17 cellular contexts compared by ENCODE assay signal in the genomic region with DNA sequence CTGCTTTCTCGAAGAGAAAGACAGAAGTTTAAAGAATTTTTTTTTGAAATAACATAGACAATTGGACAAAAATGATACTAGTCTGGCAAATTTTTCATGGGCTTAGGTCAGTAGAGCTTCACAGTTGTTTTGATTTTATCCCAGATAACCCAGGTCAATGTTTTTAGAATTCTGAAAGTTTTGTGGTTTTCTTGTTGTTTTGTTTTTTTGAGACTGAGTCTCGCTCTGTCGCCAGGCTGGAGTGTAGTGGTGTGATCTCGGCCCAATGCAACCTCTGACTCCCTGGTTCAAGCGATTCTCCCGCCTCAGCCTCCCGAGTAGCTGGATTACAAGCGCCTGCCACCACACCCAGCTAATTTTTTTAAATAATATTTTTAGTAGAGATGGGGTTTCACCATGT. TPM values are rescaled to one million over a fixed set of nuclear protein-coding genes. Genes with fewer than 3 reads are reported as not detected.
A peak's percentile ranks its signal among the peaks of the same experiment; 100 is the strongest.
DNase-seq lines count a peak whose midpoint lies in the region; ATAC-seq, FAIRE-seq and TF ChIP-seq lines count a peak whose summit lies in the region.
"Had no signal": no experiment of that assay in that cellular context is flagged by ENCODE, and none has a peak within 500 bp of the region (broad histone marks: within the 10 kb centered on the region; RNA-seq: fewer than 3 reads in every experiment).

No MANE protein-coding gene starts in this region.

- no peak overlapping the region for H2BK120ac ChIP-seq in mesenchymal stem cell (ENCODE audit: low read depth, low read length)

- H3K4ac ChIP-seq in mesenchymal stem cell (ENCODE audit: low read depth in 1 of 2, low read length in 2 of 2) = peak overlapping the region in 1 of 2 experiments; percentile 51

- TF ChIP-seq CTCF in K562 (IDR thresholded peaks at IDR 0.05 in 2 of 3, conservative IDR thresholded peaks at IDR 0.05 in 1 of 3; ENCODE audit: insufficient read depth in 2 of 3, low read depth in 1 of 3, low read length in 3 of 3) = no peak
- TF ChIP-seq CTCF in suprapubic skin (IDR thresholded peaks at IDR 0.05) = no peak

- H3K18ac ChIP-seq in mesenchymal stem cell (ENCODE audit: low read depth in 1 of 2, low read length in 2 of 2) = no peak overlapping the region

- POLR2A ChIA-PET in K562 (lab: Yijun Ruan, JAX) = interaction anchor here (0.9 to 3.5 kb wide), 5 partner anchors 9 to 296 kb away, joined by 3 to 26 read pairs (median 3); no protein-coding TSS in a partner anchor

- no peak for FAIRE-seq in K562 (lab: Jason Lieb, UNC)

- CTCF ChIA-PET in K562 (lab: Yijun Ruan, JAX; ENCODE audit: low intra/inter-chr PET ratio) = no interaction called here

- no peak overlapping the region for H3K14ac ChIP-seq in mesenchymal stem cell (ENCODE audit: low read length in 2 of 2)

- no peaks in the 10 kb centered on the region for H3K9me3 ChIP-seq in K562 (replicated peaks; ENCODE audit: control insufficient read depth, insufficient read depth, low read depth, low read length)
- no peaks in the 10 kb centered on the region for H3K9me3 ChIP-seq in mesenchymal stem cell (ENCODE audit: control insufficient read depth, low read length)
- no peaks in the 10 kb centered on the region for H3K9me3 ChIP-seq in suprapubic skin
- H3K9me3 ChIP-seq: prostate gland, thyroid gland had no signal

- H3K36me3 ChIP-seq in K562 (ENCODE audit: control insufficient read depth, insufficient read depth, low read length) (no peaks in the 10 kb centered on the region; the same call in 2 of the 3 replicates), mesenchymal stem cell (ENCODE audit: control insufficient read depth in 1 of 2, insufficient read depth in 2 of 2, low read depth in 1 of 2, low read length in 2 of 2) (no peaks in the 10 kb centered on the region), suprapubic skin (no peaks in the 10 kb centered on the region)
- H3K36me3 ChIP-seq: prostate gland, thyroid gland had no signal

- WGBS in K562 (ENCODE audit: insufficient coverage, low coverage, missing lambda C conversion rate) = 56% methylated on average over 8 of the region's 8 CpGs
- WGBS in mesenchymal stem cell = 60% methylated on average over 1 of the region's 8 CpGs
- 88% methylated on average over 8 of the region's 8 CpGs for WGBS in suprapubic skin

- in situ Hi-C loops in K562 (cut with MboI) (no loop called here), KBM-7 (cut with MboI; ENCODE audit: low pct_unique_long_range_greater_than_20kb, low sequenced_read_pairs) (no loop called here)

- H3K4me1 ChIP-seq in K562 (replicated peaks in 1 of 2; ENCODE audit: control insufficient read depth in 2 of 2, insufficient read depth in 2 of 2, low read length in 2 of 2) = peaks cover 33 to 48% of the 10 kb centered on the region in 2 experiments
- H3K4me1 ChIP-seq in mesenchymal stem cell (ENCODE audit: control insufficient read depth, insufficient read depth, low read depth, low read length) = peaks cover 13% of the 10 kb centered on the region
- peaks cover 42% of the 10 kb centered on the region for H3K4me1 ChIP-seq in suprapubic skin

- H2BK5ac ChIP-seq in mesenchymal stem cell (ENCODE audit: low read depth, low read length, poor library complexity, severe bottlenecking) = no peak overlapping the region

- ATAC-seq in K562 = no peak
- ATAC-seq in HG02852 (IDR thresholded peaks at IDR 0.05; ENCODE audit: unreplicated experiment) = no peak
- ATAC-seq: left colon had no signal

- intact Hi-C loops in K562 (cut with micrococcal nuclease) = loop anchor here (5.0 kb wide), 1 partner anchor 122 kb away; no protein-coding TSS in a partner anchor

- peaks cover 91% of the 10 kb centered on the region for H3K79me2 ChIP-seq in K562 (ENCODE audit: control insufficient read depth, insufficient read depth, low read length)

- TF ChIP-seq EP300 in K562 (IDR thresholded peaks at IDR 0.05; ENCODE audit: low read length) (no peak), suprapubic skin (IDR thresholded peaks at IDR 0.05) (no peak)

- TF ChIP-seq POLR2A in K562 (conservative IDR thresholded peaks at IDR 0.05) = no peak
- TF ChIP-seq POLR2A in suprapubic skin (IDR thresholded peaks at IDR 0.05) = no peak

- H4K8ac ChIP-seq in mesenchymal stem cell (ENCODE audit: low read length) = no peak overlapping the region

- BruUV-seq in K562 (replicated peaks; lab: Mats Ljungman, UMichigan) = no TSS peak

- H3K27ac ChIP-seq in K562 (ENCODE audit: extremely low read depth, low read depth, low read length) (no peak overlapping the region; the same call in 2 of the 3 replicates), mesenchymal stem cell (ENCODE audit: low read length, poor library complexity, severe bottlenecking) (no peak overlapping the region), suprapubic skin (peak overlapping the region; percentile 4)
- H3K27ac ChIP-seq: thyroid gland had no signal

- no peak overlapping the region for H2BK15ac ChIP-seq in mesenchymal stem cell (ENCODE audit: low read depth, poor library complexity, severe bottlenecking)

- H3K9ac ChIP-seq in K562 (ENCODE audit: insufficient read depth in 1 of 2, low read depth in 2 of 2, low read length in 2 of 2) (no peak overlapping the region), mesenchymal stem cell (ENCODE audit: low read length) (peak overlapping the region; percentile 28)

- no peak overlapping the region for H2AK5ac ChIP-seq in mesenchymal stem cell (ENCODE audit: low read length, severe bottlenecking)

- H3K27me3 ChIP-seq in K562 (ENCODE audit: control insufficient read depth in 2 of 2, insufficient read depth in 2 of 2, low read length in 2 of 2) (no peaks in the 10 kb centered on the region), mesenchymal stem cell (ENCODE audit: control insufficient read depth in 1 of 2, insufficient read depth in 1 of 2, low read length in 2 of 2) (no peaks in the 10 kb centered on the region), suprapubic skin (no peaks in the 10 kb centered on the region)
- H3K27me3 ChIP-seq: thyroid gland had no signal

- H3K23ac ChIP-seq in mesenchymal stem cell (ENCODE audit: low read length in 2 of 2) = no peak overlapping the region

- H3K4me3 ChIP-seq in K562 (no peak overlapping the region), mesenchymal stem cell (ENCODE audit: insufficient read depth in 1 of 2, low read depth in 1 of 2, low read length in 2 of 2) (no peak overlapping the region), suprapubic skin (no peak overlapping the region)
- H3K4me3 ChIP-seq: prostate gland, thyroid gland had no signal

- H3K79me1 ChIP-seq in mesenchymal stem cell (replicated peaks; ENCODE audit: low read length, poor library complexity, severe bottlenecking) = peaks cover 29% of the 10 kb centered on the region

- DNase-seq in LHCN-M2 (ENCODE audit: low read depth) (peak; percentile 59), K562 (ENCODE audit: extremely low read depth in 1 of 4, low spot score in 3 of 4) (no peak), mesenchymal stem cell (peak; percentile 35), suprapubic skin (ENCODE audit: low spot score in 2 of 2) (no peak), KBM-7 (no peak), germinal center (ENCODE audit: low spot score) (no peak)
- DNase-seq: activated CD4-positive, CD25-positive, alpha-beta regulatory T cell; activated T-cell treated with anti-CD3 and anti-CD28 coated beads, Interleukin-2, amount 50 U/mL, for 48 hours; AML-193; cortex of kidney; left colon; NCI-H1436; NCI-H2171; NCI-H69; thyroid gland had no signal

- H2AFZ ChIP-seq in K562 (ENCODE audit: low read depth, low read length) (no peak overlapping the region), mesenchymal stem cell (ENCODE audit: low read depth, low read length) (no peak overlapping the region)

- no peaks in the 10 kb centered on the region for H4K20me1 ChIP-seq in K562 (replicated peaks; ENCODE audit: control insufficient read depth, insufficient read depth, low read length)

- H2BK12ac ChIP-seq in mesenchymal stem cell (ENCODE audit: low read length in 2 of 2) = peak overlapping the region in 1 of 2 experiments; percentile 84

- no peak overlapping the region for H4K91ac ChIP-seq in mesenchymal stem cell (ENCODE audit: low read length)

- H3K9me1 ChIP-seq in K562 (ENCODE audit: control insufficient read depth, insufficient read depth, low read length) = no peaks in the 10 kb centered on the region

- H3K4me2 ChIP-seq in K562 (ENCODE audit: insufficient read depth, low read length) (no peak overlapping the region), mesenchymal stem cell (ENCODE audit: low read length, poor library complexity, severe bottlenecking) (no peak overlapping the region)

- TF ChIP-seq RAD21 in K562 (CRISPR knock-in tag; conservative IDR thresholded peaks at IDR 0.05 in 1 of 2, IDR thresholded peaks at IDR 0.05 in 1 of 2) = no peak

TF ChIP-seq in K562, 482 proteins besides CTCF, POLR2A, EP300 and RAD21:
- TF ChIP-seq SMARCE1 (IDR thresholded peaks at IDR 0.05) (peak; percentile 34; the same call in 1 of the 2 replicates), PTTG1 (tag; IDR thresholded peaks at IDR 0.05; ENCODE audit: low read depth) (no peak), L3MBTL2 (IDR thresholded peaks at IDR 0.05) (0 out of 2 replicates have a peak, but pooled peaks have one; percentile 9), ZNF778 (CRISPR knock-in tag; IDR thresholded peaks at IDR 0.05) (no peak)

RNA-seq across cellular contexts. Expression of gene KIF13A, which starts 22.8 kb away (rescaled TPM):
- total RNA-seq in LHCN-M2 (2014; rRNA removed) (32.5 and 37.4 TPM in 2 replicates), K562 (2014; rRNA removed) (21.0 and 30.1 TPM in 2 replicates), K562 (2014; rRNA removed; fragmentation: Illumina TruSeq; extraction: Trizol) (37.5 and 39.3 TPM in 2 replicates), K562 (2015; rRNA removed; fragmentation: Illumina TruSeq; extraction: Trizol) (43.2 and 44.3 TPM in 2 replicates), K562 (2021) (30.1 and 33.8 TPM in 2 replicates), suprapubic skin (10 to 100 TPM; 73.0 to 91.9 (median 78.9) TPM)
- 21.3 TPM for polyA plus RNA-seq in LHCN-M2 (2012)
- total RNA-seq in K562 (2011; cell fraction: chromatin; rRNA removed; ENCODE audit: low replicate concordance) = 104 and 140 TPM in 2 replicates
- total RNA-seq in K562 (2011; cell fraction: nucleolus; rRNA removed) = 46.7 and 52.6 TPM in 2 replicates
- 47.2 and 119 TPM in 2 replicates for total RNA-seq in K562 (2011; cell fraction: nucleoplasm; rRNA removed)
- polyA plus RNA-seq in K562 (2011; rRNA removed) (29.5 and 31.8 TPM in 2 replicates), K562 (2014; fragmentation: Illumina TruSeq; extraction: Trizol) (28.2 and 29.7 TPM in 2 replicates), K562 (2014; fragmentation: Nextera tagmentation; extraction: Ambion mirVana) (1 to 10 TPM; 3.6 to 4.3 TPM), K562 (2014; rRNA removed) (22.5 and 22.6 TPM in 2 replicates)
- polyA plus RNA-seq in K562 (2011; cell fraction: cytosol; rRNA removed) = 15.8 and 22.8 TPM in 2 replicates
- polyA plus RNA-seq in K562 (2011; cell fraction: nucleus; rRNA removed) = 33.0 and 34.3 TPM in 2 replicates
- 25.3 and 25.9 TPM in 2 replicates for polyA plus RNA-seq in K562 (2012)
- polyA minus RNA-seq in K562 (2011; rRNA and poly(A)+ RNA removed) = 58.2 and 66.9 TPM in 2 replicates
- 27.8 and 31.0 TPM in 2 replicates for polyA minus RNA-seq in K562 (2011; cell fraction: cytosol; rRNA and poly(A)+ RNA removed)
- polyA minus RNA-seq in K562 (2011; cell fraction: nucleus; rRNA and poly(A)+ RNA removed) = 52.9 and 92.3 TPM in 2 replicates
- polyA plus RNA-seq in mesenchymal stem cell (2013, experiment 1 of 2) = 34.7 TPM
- polyA plus RNA-seq in mesenchymal stem cell (2013, experiment 2 of 2) = 33.3 TPM

Comparison
In these comparisons a context has a peak if more than half of its experiments do, and no peak if none do; other contexts are left out.
1. DNase-seq: peak in LHCN-M2 (single experiment) and mesenchymal stem cell (single experiment); none in K562 (0 of 4), suprapubic skin (0 of 2), KBM-7 (single experiment) and germinal center (single experiment).